Comparison of ENCODE assay signal across 8 cellular contexts in the genomic region with DNA sequence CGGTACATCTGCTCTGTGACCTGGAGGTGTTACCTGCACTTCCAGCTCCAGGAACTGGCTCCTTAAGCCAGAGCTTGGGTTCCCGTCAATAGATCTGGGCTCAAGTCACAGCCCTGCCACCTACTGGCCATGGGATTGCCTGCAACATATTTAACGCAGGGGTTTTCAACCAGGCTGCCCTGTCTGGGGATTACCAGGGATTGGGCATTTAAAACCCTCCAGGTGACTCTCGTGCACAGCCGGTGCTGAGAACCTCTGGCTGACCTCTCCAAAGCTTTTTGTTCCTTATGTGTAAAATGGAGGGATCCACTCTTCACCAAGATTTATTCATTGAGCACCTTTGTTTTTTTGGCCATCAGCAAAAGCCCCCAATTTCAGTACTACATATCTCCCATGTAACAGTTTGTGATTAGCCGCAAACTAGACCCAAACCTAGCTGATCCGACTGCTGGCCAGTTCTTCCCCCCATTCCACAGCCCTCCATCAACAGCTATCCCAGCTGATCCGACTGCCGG.
DNase-seq lines count a peak whose midpoint lies in the region; ATAC-seq, FAIRE-seq and TF ChIP-seq lines count a peak whose summit lies in the region.

No MANE protein-coding gene starts in this region.

- no peak for FAIRE-seq in frontal cortex (lab: Jason Lieb, UNC)

- peak; percentile 82 for ATAC-seq in GM21737 (IDR thresholded peaks at IDR 0.05; ENCODE audit: unreplicated experiment)
- peak; percentile 96 for ATAC-seq in RWPE2 (ENCODE audit: low read depth)
- ATAC-seq in thoracic aorta (ENCODE audit: insufficient number of reproducible peaks, low FRiP score, low read depth): peak; percentile 69

- H3K36me3 ChIP-seq in RWPE2 (ENCODE audit: low read depth) (no peaks in the 10 kb centered on the region), osteoblast (ENCODE audit: insufficient read depth, low read length) (no peaks in the 10 kb centered on the region), thoracic aorta (no peaks in the 10 kb centered on the region)

- no peaks in the 10 kb centered on the region for H3K9me3 ChIP-seq in RWPE2 (ENCODE audit: severe bottlenecking)
- no peaks in the 10 kb centered on the region for H3K9me3 ChIP-seq in osteoblast (ENCODE audit: low read depth, low read length)
- H3K9me3 ChIP-seq in thoracic aorta: no peaks in the 10 kb centered on the region

- H3K27ac ChIP-seq in RWPE2 (ENCODE audit: poor library complexity, severe bottlenecking) (no peak overlapping the region), osteoblast (ENCODE audit: low read depth, low read length) (no peak overlapping the region), thoracic aorta (no peak overlapping the region)

- H3K79me2 ChIP-seq in osteoblast (ENCODE audit: insufficient read depth, low read length): no peaks in the 10 kb centered on the region

- peaks cover 4% of the 10 kb centered on the region for H3K4me1 ChIP-seq in RWPE2 (ENCODE audit: insufficient read depth, poor library complexity, severe bottlenecking)
- H3K4me1 ChIP-seq in osteoblast (ENCODE audit: insufficient read depth, low read length): peaks cover 9% of the 10 kb centered on the region
- no peaks in the 10 kb centered on the region for H3K4me1 ChIP-seq in thoracic aorta (ENCODE audit: control insufficient read depth in 1 of 2, low read depth in 2 of 2)

- H3K4me3 ChIP-seq in RWPE2 (ENCODE audit: severe bottlenecking) (no peak overlapping the region), osteoblast (ENCODE audit: insufficient read depth, low read length) (no peak overlapping the region), thoracic aorta (no peak overlapping the region)

- H3K4me2 ChIP-seq in osteoblast (ENCODE audit: insufficient read depth, low read length): no peak overlapping the region

- DNase-seq in ELF-1 (ENCODE audit: low read depth, low spot score) (peak; percentile 93), RWPE2 (ENCODE audit: low spot score) (no peak), frontal cortex (ENCODE audit: low spot score in 2 of 2) (peak; percentile 50 to 80), osteoblast (ENCODE audit: insufficient read length, low spot score, missing footprints) (peak; percentile 90), thoracic aorta (ENCODE audit: low spot score) (peak; percentile 24)
- peak; percentile 89 for DNase-seq in activated effector memory CD4-positive, alpha-beta T cell treated with anti-CD3 and anti-CD28 coated beads, Interleukin-2, amount 50 U/mL, for 16 hours

- H4K20me1 ChIP-seq in osteoblast (ENCODE audit: insufficient read depth, low read length): no peaks in the 10 kb centered on the region

- H2AFZ ChIP-seq in osteoblast (ENCODE audit: low read length): peak overlapping the region; percentile 65

- H3K27me3 ChIP-seq in RWPE2 (ENCODE audit: insufficient read depth, poor library complexity, severe bottlenecking) (no peaks in the 10 kb centered on the region), osteoblast (ENCODE audit: insufficient read depth, low read length) (peaks cover 3% of the 10 kb centered on the region), thoracic aorta (replicated peaks; ENCODE audit: insufficient read depth) (no peaks in the 10 kb centered on the region)

- TF ChIP-seq CTCF in LNCAP (IDR thresholded peaks at IDR 0.05): peak; percentile 80
- peak; percentile 90 for TF ChIP-seq CTCF in RWPE2 (IDR thresholded peaks at IDR 0.05; ENCODE audit: poor library complexity, severe bottlenecking)
- peak; percentile 98 for TF ChIP-seq CTCF in osteoblast (IDR thresholded peaks at IDR 0.05; ENCODE audit: extremely low read depth, low read depth, low read length)
- peak; percentile 88 for TF ChIP-seq CTCF in thoracic aorta (IDR thresholded peaks at IDR 0.05)
